In the genomic region with DNA sequence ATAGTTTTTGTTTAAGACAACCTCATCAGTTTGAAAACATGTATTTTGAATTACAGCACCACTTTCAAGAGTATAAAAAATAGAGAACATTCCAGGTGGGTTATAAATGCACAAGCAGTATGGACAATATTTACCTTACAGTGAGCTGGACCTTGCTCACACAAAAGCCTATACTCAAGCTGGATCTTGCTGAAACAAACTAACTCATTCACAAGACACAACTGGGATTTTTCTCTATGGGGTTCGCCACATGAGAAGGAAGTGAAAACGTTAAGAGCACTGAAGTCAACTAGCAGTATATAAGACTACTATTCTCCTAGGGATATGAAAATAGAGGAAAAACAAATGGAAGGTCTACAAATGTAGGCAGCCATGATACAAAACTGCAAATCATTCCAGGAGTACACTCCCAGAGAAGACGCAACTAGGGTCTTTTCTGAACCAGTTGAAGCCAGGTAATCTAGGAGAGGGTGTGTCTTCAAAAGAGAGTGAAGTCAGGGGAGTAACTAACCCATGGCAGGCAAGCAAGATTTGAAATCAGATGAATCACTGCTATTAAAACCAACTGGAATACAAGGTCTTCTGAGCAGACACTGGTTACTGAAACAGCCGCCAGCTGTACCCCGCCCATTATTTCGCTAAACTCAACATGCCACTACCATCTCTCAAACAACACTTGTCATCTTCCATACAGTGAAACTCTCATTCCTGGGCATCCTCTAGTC, we compare ENCODE assay signal across 1 cellular context.
A peak's percentile ranks its signal among the peaks of the same experiment; 100 is the strongest.
TF ChIP-seq lines count a peak whose summit lies in the region.

No MANE protein-coding gene starts in this region.

TF ChIP-seq in HepG2, 621 proteins besides CTCF, POLR2A, EP300 and RAD21 (continues in another document):
- TF ChIP-seq SAP130 (CRISPR knock-in tag; IDR thresholded peaks at IDR 0.05; ENCODE audit: low read depth) (peak; percentile 76), CHD4 (IDR thresholded peaks at IDR 0.05; ENCODE audit: borderline replicate concordance, low read length) (no peak), TARDBP (CRISPR knock-in tag; IDR thresholded peaks at IDR 0.05) (peak; percentile 47; the same call in 1 of the 2 replicates), ISL2 (CRISPR knock-in tag; IDR thresholded peaks at IDR 0.05) (0 out of 2 replicates have a peak, but pooled peaks have one; percentile 31), MYNN (CRISPR knock-in tag; IDR thresholded peaks at IDR 0.05; ENCODE audit: low read depth) (no peak), ZNF10 (CRISPR knock-in tag; IDR thresholded peaks at IDR 0.05; ENCODE audit: borderline replicate concordance, low read depth) (no peak), TEAD3 (CRISPR knock-in tag; optimal IDR thresholded peaks at IDR 0.05; ENCODE audit: borderline replicate concordance) (peak; percentile 85), ZNF563 (CRISPR knock-in tag; IDR thresholded peaks at IDR 0.05) (no peak), CCAR2 (optimal IDR thresholded peaks at IDR 0.05; ENCODE audit: low read depth, low read length) (no peak), REXO4 (CRISPR knock-in tag; IDR thresholded peaks at IDR 0.05; ENCODE audit: borderline replicate concordance) (no peak), ZSCAN9 (CRISPR knock-in tag; IDR thresholded peaks at IDR 0.05; ENCODE audit: borderline replicate concordance) (peak; percentile 36; the same call in 1 of the 2 replicates), ZNF841 (CRISPR knock-in tag; IDR thresholded peaks at IDR 0.05; ENCODE audit: borderline replicate concordance) (no peak), TGIF2 (CRISPR knock-in tag; IDR thresholded peaks at IDR 0.05) (no peak), ZMAT3 (CRISPR knock-in tag; conservative IDR thresholded peaks at IDR 0.05) (no peak), SRF (IDR thresholded peaks at IDR 0.05; ENCODE audit: low read depth, low read length) (no peak), SOX5 (CRISPR knock-in tag; IDR thresholded peaks at IDR 0.05; ENCODE audit: borderline replicate concordance) (0 out of 2 replicates have a peak, but pooled peaks have one; percentile 7), ZNF703 (CRISPR knock-in tag; IDR thresholded peaks at IDR 0.05; ENCODE audit: borderline replicate concordance) (no peak), ZNF44 (CRISPR knock-in tag; IDR thresholded peaks at IDR 0.05) (0 out of 2 replicates have a peak, but pooled peaks have one; percentile 32), ZNF17 (CRISPR knock-in tag; IDR thresholded peaks at IDR 0.05) (no peak), ZBTB38 (CRISPR knock-in tag; IDR thresholded peaks at IDR 0.05) (peak; percentile 81; the same call in 1 of the 2 replicates), SNAI1 (CRISPR knock-in tag; IDR thresholded peaks at IDR 0.05; ENCODE audit: borderline replicate concordance) (no peak), ZNF292 (CRISPR knock-in tag; IDR thresholded peaks at IDR 0.05; ENCODE audit: borderline replicate concordance, low read depth) (no peak), ZNF558 (CRISPR knock-in tag; IDR thresholded peaks at IDR 0.05; ENCODE audit: borderline replicate concordance) (no peak), ARID2 (CRISPR knock-in tag; IDR thresholded peaks at IDR 0.05; ENCODE audit: borderline replicate concordance) (no peak), ZNF337 (CRISPR knock-in tag; IDR thresholded peaks at IDR 0.05; ENCODE audit: borderline replicate concordance, low read depth) (peak; percentile 87; the same call in 1 of the 2 replicates), PPARG (CRISPR knock-in tag; conservative IDR thresholded peaks at IDR 0.05) (peak; percentile 24; the same call in 1 of the 2 replicates), RBFOX2 (IDR thresholded peaks at IDR 0.05; ENCODE audit: low read depth, low read length) (no peak), NFE2L1 (CRISPR knock-in tag; IDR thresholded peaks at IDR 0.05; ENCODE audit: borderline replicate concordance) (no peak), RBM39 (IDR thresholded peaks at IDR 0.05; ENCODE audit: low read depth, low read length, poor library complexity, severe bottlenecking) (no peak), ASH2L (IDR thresholded peaks at IDR 0.05; ENCODE audit: insufficient read length, low read depth, low read length) (no peak), ZNF569 (CRISPR knock-in tag; IDR thresholded peaks at IDR 0.05; ENCODE audit: borderline replicate concordance) (no peak), SIX1 (CRISPR knock-in tag; IDR thresholded peaks at IDR 0.05; ENCODE audit: borderline replicate concordance) (peak; percentile 10; the same call in 1 of the 2 replicates)
- TF ChIP-seq, protein P1, sequence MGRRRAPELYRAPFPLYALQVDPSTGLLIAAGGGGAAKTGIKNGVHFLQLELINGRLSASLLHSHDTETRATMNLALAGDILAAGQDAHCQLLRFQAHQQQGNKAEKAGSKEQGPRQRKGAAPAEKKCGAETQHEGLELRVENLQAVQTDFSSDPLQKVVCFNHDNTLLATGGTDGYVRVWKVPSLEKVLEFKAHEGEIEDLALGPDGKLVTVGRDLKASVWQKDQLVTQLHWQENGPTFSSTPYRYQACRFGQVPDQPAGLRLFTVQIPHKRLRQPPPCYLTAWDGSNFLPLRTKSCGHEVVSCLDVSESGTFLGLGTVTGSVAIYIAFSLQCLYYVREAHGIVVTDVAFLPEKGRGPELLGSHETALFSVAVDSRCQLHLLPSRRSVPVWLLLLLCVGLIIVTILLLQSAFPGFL (CRISPR knock-in tag; IDR thresholded peaks at IDR 0.05), result no peak
- TF ChIP-seq, protein P2, sequence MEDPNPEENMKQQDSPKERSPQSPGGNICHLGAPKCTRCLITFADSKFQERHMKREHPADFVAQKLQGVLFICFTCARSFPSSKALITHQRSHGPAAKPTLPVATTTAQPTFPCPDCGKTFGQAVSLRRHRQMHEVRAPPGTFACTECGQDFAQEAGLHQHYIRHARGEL (CRISPR knock-in tag; IDR thresholded peaks at IDR 0.05), result no peak
- TF ChIP-seq, protein P3, sequence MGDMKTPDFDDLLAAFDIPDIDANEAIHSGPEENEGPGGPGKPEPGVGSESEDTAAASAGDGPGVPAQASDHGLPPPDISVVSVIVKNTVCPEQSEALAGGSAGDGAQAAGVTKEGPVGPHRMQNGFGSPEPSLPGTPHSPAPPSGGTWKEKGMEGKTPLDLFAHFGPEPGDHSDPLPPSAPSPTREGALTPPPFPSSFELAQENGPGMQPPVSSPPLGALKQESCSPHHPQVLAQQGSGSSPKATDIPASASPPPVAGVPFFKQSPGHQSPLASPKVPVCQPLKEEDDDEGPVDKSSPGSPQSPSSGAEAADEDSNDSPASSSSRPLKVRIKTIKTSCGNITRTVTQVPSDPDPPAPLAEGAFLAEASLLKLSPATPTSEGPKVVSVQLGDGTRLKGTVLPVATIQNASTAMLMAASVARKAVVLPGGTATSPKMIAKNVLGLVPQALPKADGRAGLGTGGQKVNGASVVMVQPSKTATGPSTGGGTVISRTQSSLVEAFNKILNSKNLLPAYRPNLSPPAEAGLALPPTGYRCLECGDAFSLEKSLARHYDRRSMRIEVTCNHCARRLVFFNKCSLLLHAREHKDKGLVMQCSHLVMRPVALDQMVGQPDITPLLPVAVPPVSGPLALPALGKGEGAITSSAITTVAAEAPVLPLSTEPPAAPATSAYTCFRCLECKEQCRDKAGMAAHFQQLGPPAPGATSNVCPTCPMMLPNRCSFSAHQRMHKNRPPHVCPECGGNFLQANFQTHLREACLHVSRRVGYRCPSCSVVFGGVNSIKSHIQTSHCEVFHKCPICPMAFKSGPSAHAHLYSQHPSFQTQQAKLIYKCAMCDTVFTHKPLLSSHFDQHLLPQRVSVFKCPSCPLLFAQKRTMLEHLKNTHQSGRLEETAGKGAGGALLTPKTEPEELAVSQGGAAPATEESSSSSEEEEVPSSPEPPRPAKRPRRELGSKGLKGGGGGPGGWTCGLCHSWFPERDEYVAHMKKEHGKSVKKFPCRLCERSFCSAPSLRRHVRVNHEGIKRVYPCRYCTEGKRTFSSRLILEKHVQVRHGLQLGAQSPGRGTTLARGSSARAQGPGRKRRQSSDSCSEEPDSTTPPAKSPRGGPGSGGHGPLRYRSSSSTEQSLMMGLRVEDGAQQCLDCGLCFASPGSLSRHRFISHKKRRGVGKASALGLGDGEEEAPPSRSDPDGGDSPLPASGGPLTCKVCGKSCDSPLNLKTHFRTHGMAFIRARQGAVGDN (CRISPR knock-in tag; IDR thresholded peaks at IDR 0.05), result no peak
- TF ChIP-seq, protein P4, sequence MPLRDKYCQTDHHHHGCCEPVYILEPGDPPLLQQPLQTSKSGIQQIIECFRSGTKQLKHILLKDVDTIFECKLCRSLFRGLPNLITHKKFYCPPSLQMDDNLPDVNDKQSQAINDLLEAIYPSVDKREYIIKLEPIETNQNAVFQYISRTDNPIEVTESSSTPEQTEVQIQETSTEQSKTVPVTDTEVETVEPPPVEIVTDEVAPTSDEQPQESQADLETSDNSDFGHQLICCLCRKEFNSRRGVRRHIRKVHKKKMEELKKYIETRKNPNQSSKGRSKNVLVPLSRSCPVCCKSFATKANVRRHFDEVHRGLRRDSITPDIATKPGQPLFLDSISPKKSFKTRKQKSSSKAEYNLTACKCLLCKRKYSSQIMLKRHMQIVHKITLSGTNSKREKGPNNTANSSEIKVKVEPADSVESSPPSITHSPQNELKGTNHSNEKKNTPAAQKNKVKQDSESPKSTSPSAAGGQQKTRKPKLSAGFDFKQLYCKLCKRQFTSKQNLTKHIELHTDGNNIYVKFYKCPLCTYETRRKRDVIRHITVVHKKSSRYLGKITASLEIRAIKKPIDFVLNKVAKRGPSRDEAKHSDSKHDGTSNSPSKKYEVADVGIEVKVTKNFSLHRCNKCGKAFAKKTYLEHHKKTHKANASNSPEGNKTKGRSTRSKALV (CRISPR knock-in tag; IDR thresholded peaks at IDR 0.05), result peak; percentile 28; the same call in 1 of the 2 replicates
- TF ChIP-seq, protein P5, sequence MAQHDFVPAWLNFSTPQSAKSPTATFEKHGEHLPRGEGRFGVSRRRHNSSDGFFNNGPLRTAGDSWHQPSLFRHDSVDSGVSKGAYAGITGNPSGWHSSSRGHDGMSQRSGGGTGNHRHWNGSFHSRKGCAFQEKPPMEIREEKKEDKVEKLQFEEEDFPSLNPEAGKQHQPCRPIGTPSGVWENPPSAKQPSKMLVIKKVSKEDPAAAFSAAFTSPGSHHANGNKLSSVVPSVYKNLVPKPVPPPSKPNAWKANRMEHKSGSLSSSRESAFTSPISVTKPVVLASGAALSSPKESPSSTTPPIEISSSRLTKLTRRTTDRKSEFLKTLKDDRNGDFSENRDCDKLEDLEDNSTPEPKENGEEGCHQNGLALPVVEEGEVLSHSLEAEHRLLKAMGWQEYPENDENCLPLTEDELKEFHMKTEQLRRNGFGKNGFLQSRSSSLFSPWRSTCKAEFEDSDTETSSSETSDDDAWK (CRISPR knock-in tag; IDR thresholded peaks at IDR 0.05), result no peak
- TF ChIP-seq, protein P6, sequence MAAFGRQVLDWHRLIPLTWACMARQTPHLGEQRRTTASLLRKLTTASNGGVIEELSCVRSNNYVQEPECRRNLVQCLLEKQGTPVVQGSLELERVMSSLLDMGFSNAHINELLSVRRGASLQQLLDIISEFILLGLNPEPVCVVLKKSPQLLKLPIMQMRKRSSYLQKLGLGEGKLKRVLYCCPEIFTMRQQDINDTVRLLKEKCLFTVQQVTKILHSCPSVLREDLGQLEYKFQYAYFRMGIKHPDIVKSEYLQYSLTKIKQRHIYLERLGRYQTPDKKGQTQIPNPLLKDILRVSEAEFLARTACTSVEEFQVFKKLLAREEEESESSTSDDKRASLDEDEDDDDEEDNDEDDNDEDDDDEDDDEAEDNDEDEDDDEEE (CRISPR knock-in tag; IDR thresholded peaks at IDR 0.05), result no peak
- TF ChIP-seq, protein P7, sequence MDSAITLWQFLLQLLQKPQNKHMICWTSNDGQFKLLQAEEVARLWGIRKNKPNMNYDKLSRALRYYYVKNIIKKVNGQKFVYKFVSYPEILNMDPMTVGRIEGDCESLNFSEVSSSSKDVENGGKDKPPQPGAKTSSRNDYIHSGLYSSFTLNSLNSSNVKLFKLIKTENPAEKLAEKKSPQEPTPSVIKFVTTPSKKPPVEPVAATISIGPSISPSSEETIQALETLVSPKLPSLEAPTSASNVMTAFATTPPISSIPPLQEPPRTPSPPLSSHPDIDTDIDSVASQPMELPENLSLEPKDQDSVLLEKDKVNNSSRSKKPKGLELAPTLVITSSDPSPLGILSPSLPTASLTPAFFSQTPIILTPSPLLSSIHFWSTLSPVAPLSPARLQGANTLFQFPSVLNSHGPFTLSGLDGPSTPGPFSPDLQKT (CRISPR knock-in tag; IDR thresholded peaks at IDR 0.05; ENCODE audit: borderline replicate concordance), result no peak
- TF ChIP-seq, protein P8, sequence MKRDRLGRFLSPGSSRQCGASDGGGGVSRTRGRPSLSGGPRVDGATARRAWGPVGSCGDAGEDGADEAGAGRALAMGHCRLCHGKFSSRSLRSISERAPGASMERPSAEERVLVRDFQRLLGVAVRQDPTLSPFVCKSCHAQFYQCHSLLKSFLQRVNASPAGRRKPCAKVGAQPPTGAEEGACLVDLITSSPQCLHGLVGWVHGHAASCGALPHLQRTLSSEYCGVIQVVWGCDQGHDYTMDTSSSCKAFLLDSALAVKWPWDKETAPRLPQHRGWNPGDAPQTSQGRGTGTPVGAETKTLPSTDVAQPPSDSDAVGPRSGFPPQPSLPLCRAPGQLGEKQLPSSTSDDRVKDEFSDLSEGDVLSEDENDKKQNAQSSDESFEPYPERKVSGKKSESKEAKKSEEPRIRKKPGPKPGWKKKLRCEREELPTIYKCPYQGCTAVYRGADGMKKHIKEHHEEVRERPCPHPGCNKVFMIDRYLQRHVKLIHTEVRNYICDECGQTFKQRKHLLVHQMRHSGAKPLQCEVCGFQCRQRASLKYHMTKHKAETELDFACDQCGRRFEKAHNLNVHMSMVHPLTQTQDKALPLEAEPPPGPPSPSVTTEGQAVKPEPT (CRISPR knock-in tag; IDR thresholded peaks at IDR 0.05; ENCODE audit: low read depth), result no peak
- TF ChIP-seq, protein P9, sequence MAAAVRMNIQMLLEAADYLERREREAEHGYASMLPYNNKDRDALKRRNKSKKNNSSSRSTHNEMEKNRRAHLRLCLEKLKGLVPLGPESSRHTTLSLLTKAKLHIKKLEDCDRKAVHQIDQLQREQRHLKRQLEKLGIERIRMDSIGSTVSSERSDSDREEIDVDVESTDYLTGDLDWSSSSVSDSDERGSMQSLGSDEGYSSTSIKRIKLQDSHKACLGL (CRISPR knock-in tag; IDR thresholded peaks at IDR 0.05), result no peak
- TF ChIP-seq, protein P10, sequence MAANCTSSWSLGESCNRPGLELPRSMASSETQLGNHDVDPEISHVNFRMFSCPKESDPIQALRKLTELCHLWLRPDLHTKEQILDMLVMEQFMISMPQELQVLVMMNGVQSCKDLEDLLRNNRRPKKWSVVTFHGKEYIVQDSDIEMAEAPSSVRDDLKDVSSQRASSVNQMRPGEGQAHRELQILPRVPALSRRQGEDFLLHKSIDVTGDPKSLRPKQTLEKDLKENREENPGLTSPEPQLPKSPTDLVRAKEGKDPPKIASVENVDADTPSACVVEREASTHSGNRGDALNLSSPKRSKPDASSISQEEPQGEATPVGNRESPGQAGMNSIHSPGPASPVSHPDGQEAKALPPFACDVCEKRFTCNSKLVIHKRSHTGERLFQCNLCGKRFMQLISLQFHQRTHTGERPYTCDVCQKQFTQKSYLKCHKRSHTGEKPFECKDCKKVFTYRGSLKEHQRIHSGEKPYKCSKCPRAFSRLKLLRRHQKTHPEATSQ (CRISPR knock-in tag; IDR thresholded peaks at IDR 0.05; ENCODE audit: borderline replicate concordance), result no peak
- TF ChIP-seq, protein P11, sequence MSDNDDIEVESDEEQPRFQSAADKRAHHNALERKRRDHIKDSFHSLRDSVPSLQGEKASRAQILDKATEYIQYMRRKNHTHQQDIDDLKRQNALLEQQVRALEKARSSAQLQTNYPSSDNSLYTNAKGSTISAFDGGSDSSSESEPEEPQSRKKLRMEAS (IDR thresholded peaks at IDR 0.05), result no peak
